19 cellular contexts compared by ENCODE assay signal in genomic region chr1:212375986-212376385, GRCh38.
"Had no signal": no experiment of that assay in that cellular context is flagged by ENCODE, and none has a peak within 500 bp of the region (broad histone marks: within the 10 kb centered on the region; RNA-seq: fewer than 3 reads in every experiment).

No MANE protein-coding gene starts in this region.

- H3K4me1 Mint-ChIP-seq: central memory CD8-positive, alpha-beta T cell; immature natural killer cell; neural progenitor cell had no signal

- H3K9me3 Mint-ChIP-seq: central memory CD8-positive, alpha-beta T cell; immature natural killer cell; stimulated activated naive CD8-positive, alpha-beta T cell treated with anti-CD3 and anti-CD28 coated beads, Interleukin-15, Interleukin-2, amounts not matched to agents 100 ng/mL and 50 ng/mL, for 24 hours had no signal

- H3K4me1 ChIP-seq: foreskin keratinocyte, neural progenitor cell, testis, tibial nerve, upper lobe of right lung had no signal

- H3K9me3 ChIP-seq: ovary, testis, upper lobe of right lung had no signal

- H3K36me3 ChIP-seq: ovary had no signal

- H3K27me3 Mint-ChIP-seq: central memory CD8-positive, alpha-beta T cell; naive thymus-derived CD4-positive, alpha-beta T cell; stimulated activated naive CD8-positive, alpha-beta T cell treated with anti-CD3 and anti-CD28 coated beads, Interleukin-15, Interleukin-2, amounts not matched to agents 100 ng/mL and 50 ng/mL, for 24 hours had no signal

- H3K4me3 ChIP-seq: dorsolateral prefrontal cortex, lung, neural progenitor cell, ovary, smooth muscle cell, testis, tibial nerve, upper lobe of right lung had no signal

- H3K27ac Mint-ChIP-seq: neural progenitor cell; stimulated activated naive CD8-positive, alpha-beta T cell treated with anti-CD3 and anti-CD28 coated beads, Interleukin-15, Interleukin-2, amounts not matched to agents 100 ng/mL and 50 ng/mL, for 24 hours had no signal

- ATAC-seq: foreskin keratinocyte; left ventricle myocardium superior; naive thymus-derived CD4-positive, alpha-beta T cell; right cardiac atrium; upper lobe of right lung had no signal

- H3K27me3 ChIP-seq: dorsolateral prefrontal cortex, foreskin keratinocyte, neural progenitor cell, ovary, testis, tibial nerve, upper lobe of right lung had no signal

- H3K27ac ChIP-seq: foreskin keratinocyte, neural progenitor cell, ovary, testis, tibial nerve, upper lobe of right lung had no signal

- H3K4me3 Mint-ChIP-seq: central memory CD8-positive, alpha-beta T cell; immature natural killer cell; naive thymus-derived CD4-positive, alpha-beta T cell; neural progenitor cell; stimulated activated naive CD8-positive, alpha-beta T cell treated with anti-CD3 and anti-CD28 coated beads, Interleukin-15, Interleukin-2, amounts not matched to agents 100 ng/mL and 50 ng/mL, for 24 hours had no signal

- DNase-seq: cortex of kidney; dorsolateral prefrontal cortex; erythroblast; immature natural killer cell; left ventricle myocardium superior; mesendoderm; naive thymus-derived CD4-positive, alpha-beta T cell; ovary; right cardiac atrium; stimulated activated CD4-positive, alpha-beta T cell treated with anti-CD3 and anti-CD28 coated beads, Interleukin-2, amount 100 ng/mL, for 48 hours; testis; upper lobe of right lung had no signal
